In genomic region chr17:59131131-59131530, GRCh38 we compare ENCODE assay signal across 3 cellular contexts.
TF ChIP-seq lines count a peak whose summit lies in the region.

No MANE protein-coding gene starts in this region.

TF ChIP-seq in SK-N-SH, 30 proteins besides CTCF, POLR2A, EP300 and RAD21:
- TF ChIP-seq GABPA (IDR thresholded peaks at IDR 0.05; ENCODE audit: low read depth), result no peak
- no peak for TF ChIP-seq SMC3 (IDR thresholded peaks at IDR 0.05; ENCODE audit: low read depth, low read length)
- no peak for TF ChIP-seq PBX3 (IDR thresholded peaks at IDR 0.05)
- TF ChIP-seq MEF2A (IDR thresholded peaks at IDR 0.05; ENCODE audit: borderline replicate concordance, low read depth), result no peak
- no peak for TF ChIP-seq POLR2AphosphoS5 (IDR thresholded peaks at IDR 0.05; ENCODE audit: low read depth, low read length)
- TF ChIP-seq, protein P1, sequence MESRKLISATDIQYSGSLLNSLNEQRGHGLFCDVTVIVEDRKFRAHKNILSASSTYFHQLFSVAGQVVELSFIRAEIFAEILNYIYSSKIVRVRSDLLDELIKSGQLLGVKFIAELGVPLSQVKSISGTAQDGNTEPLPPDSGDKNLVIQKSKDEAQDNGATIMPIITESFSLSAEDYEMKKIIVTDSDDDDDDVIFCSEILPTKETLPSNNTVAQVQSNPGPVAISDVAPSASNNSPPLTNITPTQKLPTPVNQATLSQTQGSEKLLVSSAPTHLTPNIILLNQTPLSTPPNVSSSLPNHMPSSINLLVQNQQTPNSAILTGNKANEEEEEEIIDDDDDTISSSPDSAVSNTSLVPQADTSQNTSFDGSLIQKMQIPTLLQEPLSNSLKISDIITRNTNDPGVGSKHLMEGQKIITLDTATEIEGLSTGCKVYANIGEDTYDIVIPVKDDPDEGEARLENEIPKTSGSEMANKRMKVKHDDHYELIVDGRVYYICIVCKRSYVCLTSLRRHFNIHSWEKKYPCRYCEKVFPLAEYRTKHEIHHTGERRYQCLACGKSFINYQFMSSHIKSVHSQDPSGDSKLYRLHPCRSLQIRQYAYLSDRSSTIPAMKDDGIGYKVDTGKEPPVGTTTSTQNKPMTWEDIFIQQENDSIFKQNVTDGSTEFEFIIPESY (IDR thresholded peaks at IDR 0.05; ENCODE audit: borderline replicate concordance, low read depth), result no peak
- TF ChIP-seq RCOR1 (IDR thresholded peaks at IDR 0.05; ENCODE audit: low read length), result no peak
- TF ChIP-seq, protein P2, sequence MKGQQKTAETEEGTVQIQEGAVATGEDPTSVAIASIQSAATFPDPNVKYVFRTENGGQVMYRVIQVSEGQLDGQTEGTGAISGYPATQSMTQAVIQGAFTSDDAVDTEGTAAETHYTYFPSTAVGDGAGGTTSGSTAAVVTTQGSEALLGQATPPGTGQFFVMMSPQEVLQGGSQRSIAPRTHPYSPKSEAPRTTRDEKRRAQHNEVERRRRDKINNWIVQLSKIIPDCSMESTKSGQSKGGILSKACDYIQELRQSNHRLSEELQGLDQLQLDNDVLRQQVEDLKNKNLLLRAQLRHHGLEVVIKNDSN (IDR thresholded peaks at IDR 0.05; ENCODE audit: borderline replicate concordance, low read depth), result no peak
TF ChIP-seq in SK-N-SH: peak in this region for 0.

TF ChIP-seq in SK-N-SH treated with all-trans-retinoic acid at 6 μM for 48 hours, 23 proteins besides CTCF, POLR2A, EP300 and RAD21:
- TF ChIP-seq GLIS3 (CRISPR knock-in tag; IDR thresholded peaks at IDR 0.05), result no peak
- no peak for TF ChIP-seq BACH2 (CRISPR knock-in tag; IDR thresholded peaks at IDR 0.05; ENCODE audit: borderline replicate concordance)
- TF ChIP-seq ESRRG (CRISPR knock-in tag; IDR thresholded peaks at IDR 0.05), result no peak
- no peak for TF ChIP-seq POU6F1 (CRISPR knock-in tag; IDR thresholded peaks at IDR 0.05; ENCODE audit: borderline replicate concordance, low read depth)
- no peak for TF ChIP-seq PPARA (CRISPR knock-in tag; IDR thresholded peaks at IDR 0.05; ENCODE audit: borderline replicate concordance)
- no peak for TF ChIP-seq OSR1 (CRISPR knock-in tag; IDR thresholded peaks at IDR 0.05)
- no peak for TF ChIP-seq RARB (CRISPR knock-in tag; IDR thresholded peaks at IDR 0.05)
- TF ChIP-seq ZFP30 (CRISPR knock-in tag; IDR thresholded peaks at IDR 0.05), result no peak
- TF ChIP-seq ZNF8 (CRISPR knock-in tag; IDR thresholded peaks at IDR 0.05), result no peak
- no peak for TF ChIP-seq TOX (CRISPR knock-in tag; IDR thresholded peaks at IDR 0.05; ENCODE audit: borderline replicate concordance)
- TF ChIP-seq ARNTL (CRISPR knock-in tag; IDR thresholded peaks at IDR 0.05; ENCODE audit: borderline replicate concordance, low read depth), result no peak
- TF ChIP-seq ZC3H10 (CRISPR knock-in tag; IDR thresholded peaks at IDR 0.05), result no peak
- TF ChIP-seq CREB5 (CRISPR knock-in tag; IDR thresholded peaks at IDR 0.05; ENCODE audit: low read depth), result no peak
- TF ChIP-seq ZNF70 (CRISPR knock-in tag; IDR thresholded peaks at IDR 0.05), result no peak

TF ChIP-seq in IMR-90, 13 proteins besides CTCF, POLR2A, EP300 and RAD21:
- TF ChIP-seq MXI1 (IDR thresholded peaks at IDR 0.05; ENCODE audit: borderline replicate concordance, low read depth, low read length), result no peak
- TF ChIP-seq NFE2L2 (IDR thresholded peaks at IDR 0.05; ENCODE audit: low read depth, low read length), result peak; percentile 25; the same call in 1 of the 2 replicates
